8 cellular contexts compared by ENCODE assay signal in genomic region chr5:42908509-42909488, GRCh38.
A peak's percentile ranks its signal among the peaks of the same experiment; 100 is the strongest.
DNase-seq lines count a peak whose midpoint lies in the region; TF ChIP-seq lines count a peak whose summit lies in the region.

No MANE protein-coding gene starts in this region.

- peak; percentile 83 for DNase-seq in ELF-1 (ENCODE audit: low read depth, low spot score)
- peak; percentile 80 for DNase-seq in H7
- DNase-seq in LNCaP clone FGC (ENCODE audit: low read depth): peak; percentile 58
- DNase-seq in RWPE1 (ENCODE audit: low spot score): peak; percentile 89
- DNase-seq in activated effector memory CD4-positive, alpha-beta T cell treated with Interleukin-2 at 50 U/mL for 16 hours: peak; percentile 82
- DNase-seq in foreskin fibroblast: peak; percentile 77 to 94

- H3K27ac ChIP-seq in RWPE1 (no peak overlapping the region), neural cell (ENCODE audit: low read length) (no peak overlapping the region)

- peaks cover 18% of the 10 kb centered on the region for H3K27me3 ChIP-seq in H7 (ENCODE audit: control insufficient read depth, insufficient read depth, low read length)
- peaks cover 7% of the 10 kb centered on the region for H3K27me3 ChIP-seq in neural cell (ENCODE audit: insufficient read depth, low read depth, low read length)

- no peaks in the 10 kb centered on the region for H3K9me3 Mint-ChIP-seq in stimulated activated naive CD8-positive, alpha-beta T cell treated with anti-CD3 and anti-CD28 coated beads, Interleukin-15, Interleukin-2, amounts not matched to agents 100 ng/mL and 50 ng/mL, for 24 hours

- POLR2A ChIA-PET in RWPE1 (lab: Yijun Ruan, JAX; ENCODE audit: low non-redundant PET): no interaction called here

- peak overlapping the region; percentile 61 for H3K9ac ChIP-seq in neural cell (ENCODE audit: low read length)

- H2AFZ ChIP-seq in neural cell (ENCODE audit: low read depth, low read length): peak overlapping the region; percentile 67

- H3K4me2 ChIP-seq in neural cell (ENCODE audit: low read length): peak overlapping the region; percentile 58

- TF ChIP-seq CTCF in LNCaP clone FGC (IDR thresholded peaks at IDR 0.05; ENCODE audit: control insufficient read depth, extremely low read depth, insufficient read depth) (peak; percentile 87), RWPE1 (conservative IDR thresholded peaks at IDR 0.05; ENCODE audit: low read depth) (peak; percentile 96), foreskin fibroblast (IDR thresholded peaks at IDR 0.05; ENCODE audit: low read depth, low read length) (peak; percentile 86), neural cell (IDR thresholded peaks at IDR 0.05; ENCODE audit: poor library complexity, severe bottlenecking) (peak; percentile 87)

- no peaks in the 10 kb centered on the region for H3K79me2 ChIP-seq in neural cell (replicated peaks; ENCODE audit: insufficient read depth, low read length)

- peaks cover 15% of the 10 kb centered on the region for H3K4me1 Mint-ChIP-seq in stimulated activated naive CD8-positive, alpha-beta T cell treated with anti-CD3 and anti-CD28 coated beads, Interleukin-15, Interleukin-2, amounts not matched to agents 100 ng/mL and 50 ng/mL, for 24 hours (ENCODE audit: low read depth)

- TF ChIP-seq EP300 in neural cell (conservative IDR thresholded peaks at IDR 0.05; ENCODE audit: poor library complexity, severe bottlenecking): no peak

- no peaks in the 10 kb centered on the region for H3K36me3 ChIP-seq in H7 (replicated peaks; ENCODE audit: control insufficient read depth, insufficient read depth, low read length)
- H3K36me3 ChIP-seq in neural cell (ENCODE audit: insufficient read depth, low read length): no peaks in the 10 kb centered on the region

- H3K36me3 Mint-ChIP-seq in stimulated activated naive CD8-positive, alpha-beta T cell treated with anti-CD3 and anti-CD28 coated beads, Interleukin-15, Interleukin-2, amounts not matched to agents 100 ng/mL and 50 ng/mL, for 24 hours (ENCODE audit: low read depth): no peaks in the 10 kb centered on the region

- peak overlapping the region; percentile 77 for H3K27ac Mint-ChIP-seq in stimulated activated naive CD8-positive, alpha-beta T cell treated with anti-CD3 and anti-CD28 coated beads, Interleukin-15, Interleukin-2, amounts not matched to agents 100 ng/mL and 50 ng/mL, for 24 hours

- H3K27me3 Mint-ChIP-seq in stimulated activated naive CD8-positive, alpha-beta T cell treated with anti-CD3 and anti-CD28 coated beads, Interleukin-15, Interleukin-2, amounts not matched to agents 100 ng/mL and 50 ng/mL, for 24 hours: peaks cover 14% of the 10 kb centered on the region

- no peaks in the 10 kb centered on the region for H4K20me1 ChIP-seq in neural cell (ENCODE audit: insufficient read depth)

- H3K4me3 ChIP-seq in H7 (ENCODE audit: insufficient read depth, low read depth, low read length): peak overlapping the region; percentile 23
- H3K4me3 ChIP-seq in LNCaP clone FGC (ENCODE audit: low read depth, low read length): peak overlapping the region; percentile 48
- H3K4me3 ChIP-seq in foreskin fibroblast (ENCODE audit: low read depth in 1 of 2, low read length in 2 of 2): peak overlapping the region; percentile 45 to 69
- H3K4me3 ChIP-seq in neural cell (ENCODE audit: low read length): peak overlapping the region; percentile 68

- H3F3A ChIP-seq in neural cell (ENCODE audit: insufficient read depth, low read length, poor library complexity, severe bottlenecking): no peaks in the 10 kb centered on the region

- H3K9me2 ChIP-seq in neural cell (ENCODE audit: insufficient read depth, low read length): no peaks in the 10 kb centered on the region

- peak; percentile 65 for TF ChIP-seq RAD21 in neural cell (conservative IDR thresholded peaks at IDR 0.05)

- CTCF ChIA-PET in RWPE1 (lab: Yijun Ruan, JAX): interaction anchor here (0.5 to 1.8 kb wide), 17 partner anchors 10 to 404 kb away, joined by 3 to 8 read pairs (median 4); no protein-coding TSS in a partner anchor

- no peaks in the 10 kb centered on the region for H3K9me3 ChIP-seq in neural cell (ENCODE audit: low read length)

- peak overlapping the region; percentile 92 for H3K4me3 Mint-ChIP-seq in stimulated activated naive CD8-positive, alpha-beta T cell treated with anti-CD3 and anti-CD28 coated beads, Interleukin-15, Interleukin-2, amounts not matched to agents 100 ng/mL and 50 ng/mL, for 24 hours

TF ChIP-seq in neural cell, 6 proteins besides CTCF, POLR2A, EP300 and RAD21:
- TF ChIP-seq SMC3 (conservative IDR thresholded peaks at IDR 0.05; ENCODE audit: poor library complexity) (peak; percentile 77), POLR2AphosphoS5 (IDR thresholded peaks at IDR 0.05) (peak; percentile 11), EZH2 (IDR thresholded peaks at IDR 0.05; ENCODE audit: borderline replicate concordance, insufficient read depth, low read length, poor library complexity, severe bottlenecking) (no peak)
